Comparison of ENCODE assay signal across 1 cellular context in genomic region chr6:56766806-56767178, GRCh38.
TF ChIP-seq lines count a peak whose summit lies in the region.

No MANE protein-coding gene starts in this region.

TF ChIP-seq in GM23338, 12 proteins besides CTCF, POLR2A, EP300 and RAD21 (continued from another document):
- TF ChIP-seq ZNF462 (CRISPR knock-in tag; IDR thresholded peaks at IDR 0.05): no peak
- TF ChIP-seq REST (IDR thresholded peaks at IDR 0.05; ENCODE audit: unreplicated experiment): no peak
- TF ChIP-seq CREB1 (CRISPR knock-in tag; IDR thresholded peaks at IDR 0.05; ENCODE audit: low read depth): no peak
- TF ChIP-seq ZNF331 (CRISPR knock-in tag; IDR thresholded peaks at IDR 0.05; ENCODE audit: low read depth): no peak
- TF ChIP-seq JUNB (IDR thresholded peaks at IDR 0.05; ENCODE audit: unreplicated experiment): no peak
- TF ChIP-seq ZNF114 (CRISPR knock-in tag; IDR thresholded peaks at IDR 0.05): no peak
- TF ChIP-seq STAT1 (IDR thresholded peaks at IDR 0.05; ENCODE audit: unreplicated experiment): no peak
- TF ChIP-seq EZH2 (IDR thresholded peaks at IDR 0.05; ENCODE audit: low read depth, unreplicated experiment): no peak
- no peak for TF ChIP-seq NANOG (IDR thresholded peaks at IDR 0.05; ENCODE audit: borderline replicate concordance)
